ENCODE assay signal across 21 cellular contexts in the genomic region with DNA sequence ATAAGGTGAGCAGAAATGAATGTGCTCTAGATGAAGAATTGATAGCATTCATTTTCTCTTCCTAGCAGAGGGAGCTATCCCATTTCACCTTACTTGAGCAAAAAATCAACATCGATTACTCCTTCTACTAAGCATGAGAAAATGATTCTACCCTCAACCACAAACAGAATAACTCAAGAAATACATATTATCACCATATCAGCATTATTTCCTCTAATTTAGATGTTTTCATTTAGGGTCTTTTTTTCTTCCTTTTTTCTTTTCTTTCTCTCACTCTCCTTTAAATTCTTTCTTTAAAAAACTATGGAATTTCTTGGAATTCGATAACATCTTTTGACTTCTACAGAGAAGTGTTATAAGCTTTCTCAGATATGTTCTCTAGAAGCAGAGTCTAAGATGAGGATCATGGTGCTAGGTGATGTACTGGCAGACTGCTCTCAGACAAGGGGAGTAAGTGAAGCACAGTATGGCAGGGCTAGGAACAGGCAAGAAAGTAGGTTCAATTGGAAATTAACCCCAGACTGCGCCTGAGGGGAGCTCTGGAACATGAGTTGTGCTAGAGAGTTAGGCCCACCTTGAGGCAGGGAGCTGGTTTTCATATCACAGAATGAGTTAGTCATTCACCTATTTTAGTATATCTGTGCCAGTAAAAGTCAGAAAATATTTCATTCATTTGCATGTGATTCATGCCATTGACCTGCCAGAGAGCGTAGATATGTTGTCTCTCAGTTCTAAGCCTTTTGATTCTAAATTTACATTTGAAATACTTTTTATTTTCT.
DNase-seq lines count a peak whose midpoint lies in the region; ATAC-seq and TF ChIP-seq lines count a peak whose summit lies in the region.
"Had no signal": no experiment of that assay in that cellular context is flagged by ENCODE, and none has a peak within 500 bp of the region (broad histone marks: within the 10 kb centered on the region; RNA-seq: fewer than 3 reads in every experiment).

No MANE protein-coding gene starts in this region.

- no peaks in the 10 kb centered on the region for H3K27me3 Mint-ChIP-seq in activated CD8-positive, alpha-beta T cell treated with anti-CD3 and anti-CD28 coated beads for 36 hours
- no peaks in the 10 kb centered on the region for H3K27me3 Mint-ChIP-seq in activated CD8-positive, alpha-beta T cell treated with anti-CD3 and anti-CD28 coated beads, Interleukin-2, amount 10 ng/mL, durations not matched to agents 7 days and 5 days (ENCODE audit: low read depth)
- no peaks in the 10 kb centered on the region for H3K27me3 Mint-ChIP-seq in activated T-cell treated with anti-CD3 and anti-CD28 coated beads, Interleukin-2, amount 50 U/mL, for 24 hours

- POLR2A ChIA-PET in activated CD8-positive, alpha-beta T cell treated with anti-CD3 and anti-CD28 coated beads for 36 hours (lab: Charles Lee) = interaction anchor here (0.9 to 1.9 kb wide), 2 partner anchors 128 to 440 kb away, joined by 3 to 4 read pairs; no protein-coding TSS in a partner anchor
- POLR2A ChIA-PET in activated CD8-positive, alpha-beta T cell treated with anti-CD3 and anti-CD28 coated beads, Interleukin-2, amount 10 ng/mL, durations not matched to agents 7 days and 5 days (lab: Charles Lee) = no interaction called here

- no peak overlapping the region for H3K4me3 ChIP-seq in epithelial cell of esophagus (ENCODE audit: low read length)
- H3K4me3 ChIP-seq: lower lobe of right lung, Peyer's patch, SJSA1, thyroid gland had no signal

- peak; percentile 50 for DNase-seq in activated CD8-positive, alpha-beta T cell treated with anti-CD3 and anti-CD28 coated beads for 36 hours
- no peak for DNase-seq in activated CD8-positive, alpha-beta T cell treated with anti-CD3 and anti-CD28 coated beads, Interleukin-2, amount 10 ng/mL, durations not matched to agents 7 days and 5 days
- DNase-seq in activated T-cell treated with anti-CD3 and anti-CD28 coated beads, Interleukin-2, amount 50 U/mL, for 24 hours = peak; percentile 54
- DNase-seq in epithelial cell of esophagus (ENCODE audit: low read depth) = peak; percentile 2
- DNase-seq in stimulated activated CD8-positive, alpha-beta memory T cell treated with anti-CD3 and anti-CD28 coated beads, Interleukin-12 subunit alpha, Interleukin-12 subunit beta, amount 100 ng/mL, for 24 hours (ENCODE audit: extremely low read depth) = peak; percentile 9
- DNase-seq in NCI-H1092 (lab: John Stamatoyannopoulos, UW) = no peak
- no peak for DNase-seq in T-helper 2 cell
- DNase-seq: activated CD8-positive, alpha-beta memory T cell treated with anti-CD3 and anti-CD28 coated beads, Interleukin-2, amount 50 U/mL, for 4 hours; islet precursor cell; Karpas-422; lower lobe of right lung; NCI-H1048; NCI-H2029; NCI-H446 treated with DMSO at 0.1 percent for 48 hours; Peyer's patch; posterior cingulate gyrus; thyroid gland; WERI-Rb-1 had no signal

- H3K4me3 Mint-ChIP-seq in activated CD8-positive, alpha-beta T cell treated with anti-CD3 and anti-CD28 coated beads for 36 hours = no peak overlapping the region
- no peak overlapping the region for H3K4me3 Mint-ChIP-seq in activated CD8-positive, alpha-beta T cell treated with anti-CD3 and anti-CD28 coated beads, Interleukin-2, amount 10 ng/mL, durations not matched to agents 7 days and 5 days
- H3K4me3 Mint-ChIP-seq in activated T-cell treated with anti-CD3 and anti-CD28 coated beads, Interleukin-2, amount 50 U/mL, for 24 hours = peak overlapping the region; percentile 59
- H3K4me3 Mint-ChIP-seq: neural crest cell had no signal

- CTCF ChIA-PET in activated CD8-positive, alpha-beta T cell treated with anti-CD3 and anti-CD28 coated beads for 36 hours (lab: Charles Lee) = interaction anchor here (0.8 to 2.2 kb wide), 3 partner anchors 21 to 120 kb away, joined by 3 to 8 read pairs (median 5); no protein-coding TSS in a partner anchor
- CTCF ChIA-PET in activated CD8-positive, alpha-beta T cell treated with anti-CD3 and anti-CD28 coated beads, Interleukin-2, amount 10 ng/mL, durations not matched to agents 7 days and 5 days (lab: Charles Lee) = interaction anchor here (0.8 to 1.2 kb wide), 2 partner anchors 9 to 17 kb away, joined by 3 read pairs; no protein-coding TSS in a partner anchor

- TF ChIP-seq CTCF in activated CD8-positive, alpha-beta T cell treated with anti-CD3 and anti-CD28 coated beads for 36 hours (IDR thresholded peaks at IDR 0.05) = no peak
- no peak for TF ChIP-seq CTCF in epithelial cell of esophagus (IDR thresholded peaks at IDR 0.05; ENCODE audit: insufficient read depth, low read depth, low read length, missing control alignments)

- H3K36me3 Mint-ChIP-seq in activated CD8-positive, alpha-beta T cell treated with anti-CD3 and anti-CD28 coated beads for 36 hours (ENCODE audit: low read depth) = no peaks in the 10 kb centered on the region
- no peaks in the 10 kb centered on the region for H3K36me3 Mint-ChIP-seq in activated CD8-positive, alpha-beta T cell treated with anti-CD3 and anti-CD28 coated beads, Interleukin-2, amount 10 ng/mL, durations not matched to agents 7 days and 5 days (ENCODE audit: low read depth)
- peaks cover 2% of the 10 kb centered on the region for H3K36me3 Mint-ChIP-seq in activated T-cell treated with anti-CD3 and anti-CD28 coated beads, Interleukin-2, amount 50 U/mL, for 24 hours (ENCODE audit: low read depth)

- peak overlapping the region; percentile 92 for H3K27ac Mint-ChIP-seq in activated CD8-positive, alpha-beta T cell treated with anti-CD3 and anti-CD28 coated beads for 36 hours
- no peak overlapping the region for H3K27ac Mint-ChIP-seq in activated CD8-positive, alpha-beta T cell treated with anti-CD3 and anti-CD28 coated beads, Interleukin-2, amount 10 ng/mL, durations not matched to agents 7 days and 5 days
- peak overlapping the region; percentile 98 for H3K27ac Mint-ChIP-seq in activated T-cell treated with anti-CD3 and anti-CD28 coated beads, Interleukin-2, amount 50 U/mL, for 24 hours

- intact Hi-C loops in activated CD8-positive, alpha-beta T cell treated with anti-CD3 and anti-CD28 coated beads for 36 hours (cut with micrococcal nuclease) = no loop called here

- ATAC-seq in activated CD8-positive, alpha-beta T cell treated with anti-CD3 and anti-CD28 coated beads for 36 hours = peak; percentile 71
- no peak for ATAC-seq in activated CD8-positive, alpha-beta T cell treated with anti-CD3 and anti-CD28 coated beads, Interleukin-2, amount 10 ng/mL, durations not matched to agents 7 days and 5 days
- no peak for ATAC-seq in GM18502 (IDR thresholded peaks at IDR 0.05; ENCODE audit: poor library complexity, unreplicated experiment)
- ATAC-seq: lower lobe of right lung had no signal

- no peaks in the 10 kb centered on the region for H3K9me3 Mint-ChIP-seq in activated CD8-positive, alpha-beta T cell treated with anti-CD3 and anti-CD28 coated beads for 36 hours
- no peaks in the 10 kb centered on the region for H3K9me3 Mint-ChIP-seq in activated CD8-positive, alpha-beta T cell treated with anti-CD3 and anti-CD28 coated beads, Interleukin-2, amount 10 ng/mL, durations not matched to agents 7 days and 5 days (ENCODE audit: insufficient read depth)
- peaks cover 8% of the 10 kb centered on the region for H3K9me3 Mint-ChIP-seq in activated T-cell treated with anti-CD3 and anti-CD28 coated beads, Interleukin-2, amount 50 U/mL, for 24 hours

- peaks cover 41% of the 10 kb centered on the region for H3K4me1 Mint-ChIP-seq in activated CD8-positive, alpha-beta T cell treated with anti-CD3 and anti-CD28 coated beads for 36 hours (ENCODE audit: low read depth)
- no peaks in the 10 kb centered on the region for H3K4me1 Mint-ChIP-seq in activated CD8-positive, alpha-beta T cell treated with anti-CD3 and anti-CD28 coated beads, Interleukin-2, amount 10 ng/mL, durations not matched to agents 7 days and 5 days (ENCODE audit: low read depth)
- peaks cover 68% of the 10 kb centered on the region for H3K4me1 Mint-ChIP-seq in activated T-cell treated with anti-CD3 and anti-CD28 coated beads, Interleukin-2, amount 50 U/mL, for 24 hours (ENCODE audit: low read depth)
- H3K4me1 Mint-ChIP-seq: neural crest cell had no signal

Comparison
In these comparisons a context has a peak if more than half of its experiments do, and no peak if none do; other contexts are left out.
1. DNase-seq: peak in activated CD8-positive, alpha-beta T cell treated with anti-CD3 and anti-CD28 coated beads for 36 hours (single experiment), activated T-cell treated with anti-CD3 and anti-CD28 coated beads, Interleukin-2, amount 50 U/mL, for 24 hours (single experiment), epithelial cell of esophagus (single experiment) and stimulated activated CD8-positive, alpha-beta memory T cell treated with anti-CD3 and anti-CD28 coated beads, Interleukin-12 subunit alpha, Interleukin-12 subunit beta, amount 100 ng/mL, for 24 hours (single experiment); none in activated CD8-positive, alpha-beta T cell treated with anti-CD3 and anti-CD28 coated beads, Interleukin-2, amount 10 ng/mL, durations not matched to agents 7 days and 5 days (single experiment), NCI-H1092 (single experiment) and T-helper 2 cell (0 of 5).